In genomic region chr7:29946428-29947186, GRCh38 we compare ENCODE assay signal across 9 cellular contexts. TPM values are rescaled to one million over a fixed set of nuclear protein-coding genes. Genes with fewer than 3 reads are reported as not detected.
A peak's percentile ranks its signal among the peaks of the same experiment; 100 is the strongest.
DNase-seq lines count a peak whose midpoint lies in the region; ATAC-seq and TF ChIP-seq lines count a peak whose summit lies in the region.
"Had no signal": no experiment of that assay in that cellular context is flagged by ENCODE, and none has a peak within 500 bp of the region (broad histone marks: within the 10 kb centered on the region; RNA-seq: fewer than 3 reads in every experiment).

No MANE protein-coding gene starts in this region.

- H2BK5ac ChIP-seq in neuronal stem cell (ENCODE audit: low read length), result no peak overlapping the region

- H2AK5ac ChIP-seq in neuronal stem cell (ENCODE audit: low read depth, low read length), result no peak overlapping the region

- H3K18ac ChIP-seq in neuronal stem cell (ENCODE audit: low read length), result no peak overlapping the region

- no peak overlapping the region for H2BK12ac ChIP-seq in neuronal stem cell (ENCODE audit: low read length)

- no peak overlapping the region for H2BK15ac ChIP-seq in neuronal stem cell (ENCODE audit: low read length)

- peak; percentile 22 for DNase-seq in AG08396 (ENCODE audit: low spot score)
- DNase-seq in HFF-Myc (ENCODE audit: extremely low read depth, low read depth), result no peak
- peak; percentile 41 for DNase-seq in astrocyte of the hippocampus (ENCODE audit: low read depth, low spot score)
- peak; percentile 55 for DNase-seq in left lobe of liver (ENCODE audit: low spot score)
- no peak for DNase-seq in HK-2 (ENCODE audit: unreplicated experiment)
- DNase-seq in NCI-H748 treated with DMSO at 0.1 percent for 48 hours (lab: John Stamatoyannopoulos, UW), result no peak
- DNase-seq in neuronal stem cell (ENCODE audit: low spot score), result no peak
- DNase-seq: NCI-H1105 treated with DMSO at 0.1 percent for 48 hours had no signal

- H3K79me1 ChIP-seq in neuronal stem cell (ENCODE audit: low read depth, low read length), result no peaks in the 10 kb centered on the region

- H3K36me3 ChIP-seq in neuronal stem cell (replicated peaks in 1 of 2; ENCODE audit: control insufficient read depth in 2 of 2, insufficient read depth in 2 of 2, low read length in 2 of 2), result peaks cover 29 to 96% of the 10 kb centered on the region in 2 donors

- no peak overlapping the region for H4K91ac ChIP-seq in neuronal stem cell (ENCODE audit: low read depth, low read length, poor library complexity)

- no peak overlapping the region for H3K14ac ChIP-seq in neuronal stem cell (ENCODE audit: low read length)

- H3K27me3 ChIP-seq in neuronal stem cell (ENCODE audit: control insufficient read depth in 3 of 3, insufficient read depth in 3 of 3, low read depth in 1 of 3, low read length in 3 of 3), result no peaks in the 10 kb centered on the region

- WGBS in neuronal stem cell (ENCODE audit: extremely low coverage in 2 of 2, insufficient read length in 2 of 2, insufficient replicate concordance in 1 of 2), 2 donors, result no CpG with 5 or more reads among the region's 5 CpGs

- peak; percentile 40 for TF ChIP-seq CTCF in HFF-Myc (IDR thresholded peaks at IDR 0.05; ENCODE audit: low read depth, low read length, missing control alignments)

- H3K4me1 ChIP-seq in neuronal stem cell (ENCODE audit: control insufficient read depth in 2 of 2, insufficient read depth in 1 of 2, low read depth in 1 of 2, low read length in 2 of 2), result no peaks in the 10 kb centered on the region

- H3K9me3 ChIP-seq in neuronal stem cell (replicated peaks in 1 of 2; ENCODE audit: control insufficient read depth in 2 of 2, insufficient read depth in 1 of 2, low read depth in 1 of 2, low read length in 2 of 2), result no peaks in the 10 kb centered on the region

- H3K4me3 ChIP-seq in HFF-Myc (replicated peaks; ENCODE audit: low read depth, low read length) (no peak overlapping the region), neuronal stem cell (ENCODE audit: low read length in 2 of 2) (no peak overlapping the region)

- no peak overlapping the region for H3K23ac ChIP-seq in neuronal stem cell (ENCODE audit: low read depth, low read length, poor library complexity)

- H3K4me2 ChIP-seq in neuronal stem cell (ENCODE audit: insufficient read depth, low read length, poor library complexity, severe bottlenecking), result no peak overlapping the region

- H3K4ac ChIP-seq in neuronal stem cell (ENCODE audit: low read length), result no peak overlapping the region

- peak; percentile 94 for ATAC-seq in left lobe of liver
- ATAC-seq in GM21515 (IDR thresholded peaks at IDR 0.05; ENCODE audit: unreplicated experiment), result no peak

- H3K9ac ChIP-seq in neuronal stem cell (ENCODE audit: low read depth, low read length, poor library complexity), result no peak overlapping the region

- no peak overlapping the region for H4K8ac ChIP-seq in neuronal stem cell (ENCODE audit: low read depth, low read length)

- H3K27ac ChIP-seq in neuronal stem cell (replicated peaks; ENCODE audit: low read length), result no peak overlapping the region

- H2BK120ac ChIP-seq in neuronal stem cell (ENCODE audit: low read depth, low read length), result no peak overlapping the region

- no peak overlapping the region for H2AFZ ChIP-seq in neuronal stem cell (ENCODE audit: low read length)

RNA-seq across cellular contexts. Expression of gene SCRN1, which starts 43.0 kb away (rescaled TPM):
- total RNA-seq in left lobe of liver, result 3.1 TPM
- polyA plus RNA-seq in neuronal stem cell (2013, experiment 1 of 2), result 55.6 TPM
- polyA plus RNA-seq in neuronal stem cell (2013, experiment 2 of 2), result 56.6 TPM

Comparison
In these comparisons a context has a peak if more than half of its experiments do, and no peak if none do; other contexts are left out.
1. DNase-seq: peak in AG08396 (single experiment), astrocyte of the hippocampus (single experiment) and left lobe of liver (single experiment); none in HFF-Myc (single experiment), HK-2 (single experiment), NCI-H748 treated with DMSO at 0.1 percent for 48 hours (single experiment) and neuronal stem cell (single experiment).